In genomic region chr16:12094537-12095265, GRCh38 we compare ENCODE assay signal across 2 cellular contexts.
TF ChIP-seq lines count a peak whose summit lies in the region.

No MANE protein-coding gene starts in this region.

TF ChIP-seq in SK-N-SH, 30 proteins besides CTCF, POLR2A, EP300 and RAD21 (continued from another document):
- no peak for TF ChIP-seq MEF2A (IDR thresholded peaks at IDR 0.05; ENCODE audit: borderline replicate concordance, low read depth)
TF ChIP-seq in SK-N-SH: peak in this region for 0.

TF ChIP-seq in SK-N-SH treated with all-trans-retinoic acid at 6 μM for 48 hours, 23 proteins besides CTCF, POLR2A, EP300 and RAD21 (continued from another document):
- TF ChIP-seq PATZ1 (CRISPR knock-in tag; IDR thresholded peaks at IDR 0.05; ENCODE audit: borderline replicate concordance) (no peak), ZNF565 (CRISPR knock-in tag; conservative IDR thresholded peaks at IDR 0.05; ENCODE audit: low read depth) (no peak), CSDC2 (CRISPR knock-in tag; IDR thresholded peaks at IDR 0.05) (no peak), CREB5 (CRISPR knock-in tag; IDR thresholded peaks at IDR 0.05; ENCODE audit: low read depth) (no peak), CSRNP3 (CRISPR knock-in tag; IDR thresholded peaks at IDR 0.05) (no peak), OSR1 (CRISPR knock-in tag; IDR thresholded peaks at IDR 0.05) (no peak), RARB (CRISPR knock-in tag; IDR thresholded peaks at IDR 0.05) (no peak), BACH2 (CRISPR knock-in tag; IDR thresholded peaks at IDR 0.05; ENCODE audit: borderline replicate concordance) (no peak), ZNF70 (CRISPR knock-in tag; IDR thresholded peaks at IDR 0.05) (no peak), POU6F1 (CRISPR knock-in tag; IDR thresholded peaks at IDR 0.05; ENCODE audit: borderline replicate concordance, low read depth) (no peak), TOX (CRISPR knock-in tag; IDR thresholded peaks at IDR 0.05; ENCODE audit: borderline replicate concordance) (no peak), ISL1 (CRISPR knock-in tag; IDR thresholded peaks at IDR 0.05) (no peak), ZFP3 (CRISPR knock-in tag; IDR thresholded peaks at IDR 0.05) (no peak), ZNF8 (CRISPR knock-in tag; IDR thresholded peaks at IDR 0.05) (no peak), TSHZ2 (CRISPR knock-in tag; IDR thresholded peaks at IDR 0.05) (no peak), ESRRG (CRISPR knock-in tag; IDR thresholded peaks at IDR 0.05) (no peak), ARNTL (CRISPR knock-in tag; IDR thresholded peaks at IDR 0.05; ENCODE audit: borderline replicate concordance, low read depth) (no peak)
